23 cellular contexts compared by ENCODE assay signal in the genomic region with DNA sequence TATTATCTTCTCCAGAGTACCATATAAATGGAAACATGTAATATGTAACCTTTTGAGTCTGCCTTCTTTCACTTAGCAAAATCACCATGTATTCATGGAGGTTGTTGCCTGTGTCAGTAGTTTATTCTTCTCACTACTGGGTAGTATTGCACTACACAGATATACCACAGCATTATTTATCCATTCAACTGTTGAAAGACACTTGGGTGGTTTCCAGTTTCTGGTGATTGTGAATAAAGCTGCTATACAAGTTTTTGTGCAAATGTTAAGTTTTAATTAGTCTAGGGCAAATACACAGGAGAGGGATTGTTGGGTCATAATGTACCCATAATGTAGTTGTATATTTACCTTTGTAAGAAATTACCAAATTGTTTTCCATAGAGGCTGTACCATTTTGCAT.
"Had no signal": no experiment of that assay in that cellular context is flagged by ENCODE, and none has a peak within 500 bp of the region (broad histone marks: within the 10 kb centered on the region; RNA-seq: fewer than 3 reads in every experiment).

No MANE protein-coding gene starts in this region.

- DNase-seq: effector memory CD8-positive, alpha-beta T cell; erythroblast; esophagus squamous epithelium; foreskin melanocyte; glutamatergic neuron; heart right ventricle; hippocampal formation; left cardiac atrium; left lung; mesenchymal stem cell; mucosa of descending colon; naive B cell; pancreas; right lobe of liver; small intestine; stimulated activated CD4-positive, alpha-beta T cell treated with anti-CD3 and anti-CD28 coated beads, Interleukin-15, amount 100 ng/mL, for 24 hours; stimulated activated CD4-positive, alpha-beta T cell treated with anti-CD3 and anti-CD28 coated beads, Interleukin-2, amount 100 ng/mL, for 48 hours; stimulated activated naive B cell treated with anti-CD40 and anti-IgM and Interleukin-4, amounts not matched to agents 10 μg/mL and 1 μg/mL and 100 μg/mL, for 72 hours; upper lobe of left lung had no signal

- H3K9me3 ChIP-seq: mucosa of descending colon, neutrophil, pancreas, right lobe of liver, thoracic aorta had no signal

- H3K27ac ChIP-seq: esophagus squamous epithelium, heart right ventricle, left lung, neutrophil, pancreas, right lobe of liver, thoracic aorta, tibial nerve, upper lobe of left lung had no signal

- H3K36me3 ChIP-seq: esophagus squamous epithelium, heart right ventricle, left lung, neutrophil, pancreas, right lobe of liver, thoracic aorta, tibial nerve, upper lobe of left lung had no signal

- H3K27me3 ChIP-seq: left lung, neutrophil, pancreas, right lobe of liver, tibial nerve, upper lobe of left lung had no signal

- ATAC-seq: effector memory CD8-positive, alpha-beta T cell; heart right ventricle; left cardiac atrium; left lung; mucosa of descending colon; natural killer cell treated with Interleukin-12 subunit alpha and Interleukin-12 subunit beta and Interleukin-15 and Interleukin-18, amount 100 ng/mL, for 72 hours; pancreas; right lobe of liver; stimulated activated naive B cell treated with anti-CD40 and anti-IgM and Interleukin-4, amounts not matched to agents 10 μg/mL and 1 μg/mL and 100 μg/mL, for 72 hours had no signal

- H3K4me3 ChIP-seq: esophagus squamous epithelium, heart right ventricle, left lung, mucosa of descending colon, pancreas, right lobe of liver, thoracic aorta, tibial nerve, upper lobe of left lung had no signal

- H3K4me1 ChIP-seq: esophagus squamous epithelium, heart right ventricle, left lung, pancreas, right lobe of liver, tibial nerve, upper lobe of left lung had no signal
